ENCODE assay signal across 10 cellular contexts in the genomic region with DNA sequence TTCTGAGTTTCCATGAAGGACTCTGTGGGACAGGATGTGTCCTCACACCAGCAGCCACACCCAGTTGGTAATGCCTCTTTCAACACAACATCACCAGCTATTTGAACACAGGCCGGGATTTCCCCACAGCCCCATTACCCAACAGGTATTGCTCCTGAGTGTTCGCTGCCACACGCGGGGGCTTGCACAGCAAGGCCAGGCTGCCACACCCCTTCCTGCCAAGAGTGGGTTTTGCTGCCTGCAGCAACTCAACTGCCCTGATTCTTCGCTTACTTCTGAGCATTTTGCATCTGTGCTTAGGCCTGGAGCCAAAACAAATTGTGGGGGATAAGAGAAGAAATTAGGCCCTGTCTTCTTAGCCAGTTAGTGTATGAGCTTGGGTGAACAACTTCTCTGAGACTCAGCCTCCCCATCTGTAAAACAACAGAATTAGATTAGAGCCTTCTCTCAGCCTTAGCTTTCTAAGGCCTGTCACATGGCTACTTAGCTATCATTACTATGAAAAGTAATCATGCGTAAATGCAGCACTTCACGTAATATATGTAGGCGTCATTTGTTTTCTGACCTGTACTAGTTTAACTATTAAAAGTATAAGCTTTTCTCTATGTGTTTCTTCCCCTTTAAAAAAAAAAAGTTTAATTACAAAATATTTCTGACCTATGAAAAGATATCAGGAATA. TPM values are rescaled to one million over a fixed set of nuclear protein-coding genes. Genes with fewer than 3 reads are reported as not detected.
DNase-seq lines count a peak whose midpoint lies in the region; ATAC-seq, FAIRE-seq and TF ChIP-seq lines count a peak whose summit lies in the region.
"Had no signal": no experiment of that assay in that cellular context is flagged by ENCODE, and none has a peak within 500 bp of the region (broad histone marks: within the 10 kb centered on the region; RNA-seq: fewer than 3 reads in every experiment).

No MANE protein-coding gene starts in this region.

- in situ Hi-C loops in KBM-7 (cut with MboI; ENCODE audit: low pct_unique_long_range_greater_than_20kb, low sequenced_read_pairs) = loop anchor here (25.0 kb wide), 2 partner anchors 135 to 685 kb away; partner anchors contain the start of gene POLR3B

- peak; percentile 56 for ATAC-seq in activated CD8-positive, alpha-beta T cell treated with anti-CD3 and anti-CD28 coated beads, Interleukin-2, amount 10 ng/mL, durations not matched to agents 7 days and 5 days
- no peak for ATAC-seq in HG03045 (IDR thresholded peaks at IDR 0.05; ENCODE audit: unreplicated experiment)

- H3K4me1 Mint-ChIP-seq in activated CD8-positive, alpha-beta T cell treated with anti-CD3 and anti-CD28 coated beads, Interleukin-2, amount 10 ng/mL, durations not matched to agents 7 days and 5 days (ENCODE audit: low read depth) = peaks cover 14% of the 10 kb centered on the region

- CTCF ChIA-PET in activated CD8-positive, alpha-beta T cell treated with anti-CD3 and anti-CD28 coated beads, Interleukin-2, amount 10 ng/mL, durations not matched to agents 7 days and 5 days (lab: Charles Lee) = interaction anchor here (0.6 to 6.6 kb wide), 19 partner anchors 11 to 993 kb away, joined by 3 to 167 read pairs (median 5); partner anchors contain the start of genes CKAP4, POLR3B and TCP11L2

- no peak for TF ChIP-seq CTCF in fibroblast of pulmonary artery (IDR thresholded peaks at IDR 0.05; ENCODE audit: low read length, missing control alignments)

- H3K4me3 Mint-ChIP-seq in activated CD8-positive, alpha-beta T cell treated with anti-CD3 and anti-CD28 coated beads, Interleukin-2, amount 10 ng/mL, durations not matched to agents 7 days and 5 days = no peak overlapping the region

- TF ChIP-seq POLR2A in H54 (IDR thresholded peaks at IDR 0.05; ENCODE audit: low read depth, low read length) = no peak

- POLR2A ChIA-PET in activated CD8-positive, alpha-beta T cell treated with anti-CD3 and anti-CD28 coated beads, Interleukin-2, amount 10 ng/mL, durations not matched to agents 7 days and 5 days (lab: Charles Lee) = interaction anchor here (0.7 to 2.2 kb wide), 2 partner anchors 19 to 130 kb away, joined by 3 to 11 read pairs; partner anchors contain the start of gene POLR3B

- peak; percentile 63 for DNase-seq in NCI-H69 (lab: John Stamatoyannopoulos, UW)
- peak; percentile 63 for DNase-seq in activated CD8-positive, alpha-beta T cell treated with anti-CD3 and anti-CD28 coated beads, Interleukin-2, amount 10 ng/mL, durations not matched to agents 7 days and 5 days
- peak; percentile 42 for DNase-seq in fibroblast of pulmonary artery (ENCODE audit: low read depth)
- DNase-seq in stimulated activated CD8-positive, alpha-beta memory T cell treated with anti-CD3 and anti-CD28 coated beads, Interleukin-4, amount 100 ng/mL, for 48 hours = peak; percentile 54
- no peak for DNase-seq in H54 (ENCODE audit: insufficient read length, low spot score)
- no peak for DNase-seq in KBM-7
- no peak for DNase-seq in superior temporal gyrus (ENCODE audit: extremely low spot score)
- DNase-seq: heart right ventricle had no signal

- peak overlapping the region; percentile 72 for H3K27ac Mint-ChIP-seq in activated CD8-positive, alpha-beta T cell treated with anti-CD3 and anti-CD28 coated beads, Interleukin-2, amount 10 ng/mL, durations not matched to agents 7 days and 5 days

- H3K4me3 ChIP-seq in fibroblast of pulmonary artery (replicated peaks; ENCODE audit: low read depth, low read length) = no peak overlapping the region
- H3K4me3 ChIP-seq: heart right ventricle, Peyer's patch had no signal

- no peak for FAIRE-seq in H54 (lab: Jason Lieb, UNC)

- no peaks in the 10 kb centered on the region for H3K9me3 Mint-ChIP-seq in activated CD8-positive, alpha-beta T cell treated with anti-CD3 and anti-CD28 coated beads, Interleukin-2, amount 10 ng/mL, durations not matched to agents 7 days and 5 days (ENCODE audit: insufficient read depth)

- no peaks in the 10 kb centered on the region for H3K36me3 Mint-ChIP-seq in activated CD8-positive, alpha-beta T cell treated with anti-CD3 and anti-CD28 coated beads, Interleukin-2, amount 10 ng/mL, durations not matched to agents 7 days and 5 days (ENCODE audit: low read depth)

- H3K27me3 Mint-ChIP-seq in activated CD8-positive, alpha-beta T cell treated with anti-CD3 and anti-CD28 coated beads, Interleukin-2, amount 10 ng/mL, durations not matched to agents 7 days and 5 days (ENCODE audit: low read depth) = peaks cover 4% of the 10 kb centered on the region

RNA-seq across cellular contexts. Expression of gene CKAP4, which starts 20.0 kb away (rescaled TPM):
- total RNA-seq in activated CD8-positive, alpha-beta T cell treated with anti-CD3 and anti-CD28 coated beads, Interleukin-2, amount 10 ng/mL, durations not matched to agents 7 days and 5 days = under 1 TPM; 0.47 to 0.52 TPM

Comparison
In these comparisons a context has a peak if more than half of its experiments do, and no peak if none do; other contexts are left out.
1. DNase-seq: peak in NCI-H69 (single experiment), activated CD8-positive, alpha-beta T cell treated with anti-CD3 and anti-CD28 coated beads, Interleukin-2, amount 10 ng/mL, durations not matched to agents 7 days and 5 days (single experiment), fibroblast of pulmonary artery (single experiment) and stimulated activated CD8-positive, alpha-beta memory T cell treated with anti-CD3 and anti-CD28 coated beads, Interleukin-4, amount 100 ng/mL, for 48 hours (single experiment); none in H54 (single experiment), KBM-7 (single experiment) and superior temporal gyrus (single experiment).